ENCODE assay signal across 1 cellular context in the genomic region with DNA sequence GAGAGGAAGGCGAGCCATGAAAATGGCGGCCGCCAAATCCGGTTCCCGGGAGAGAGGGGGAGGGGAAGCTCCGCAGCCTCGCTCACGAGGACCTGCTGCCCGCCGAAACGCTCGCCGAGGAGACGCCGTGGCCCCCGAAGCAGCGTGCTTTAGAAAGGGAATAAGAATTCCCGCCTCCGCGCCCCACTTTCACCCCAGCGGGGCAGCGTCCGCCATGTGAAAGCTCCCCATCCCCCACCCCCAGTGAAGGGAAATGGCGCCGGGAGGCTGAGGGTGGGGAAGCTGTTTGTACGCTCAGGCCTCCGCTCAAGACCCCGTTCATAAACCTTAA.
TF ChIP-seq lines count a peak whose summit lies in the region.

No MANE protein-coding gene starts in this region.

TF ChIP-seq in K562, 482 proteins besides CTCF, POLR2A, EP300 and RAD21 (continued from another document and continues in another):
- TF ChIP-seq, protein P1, sequence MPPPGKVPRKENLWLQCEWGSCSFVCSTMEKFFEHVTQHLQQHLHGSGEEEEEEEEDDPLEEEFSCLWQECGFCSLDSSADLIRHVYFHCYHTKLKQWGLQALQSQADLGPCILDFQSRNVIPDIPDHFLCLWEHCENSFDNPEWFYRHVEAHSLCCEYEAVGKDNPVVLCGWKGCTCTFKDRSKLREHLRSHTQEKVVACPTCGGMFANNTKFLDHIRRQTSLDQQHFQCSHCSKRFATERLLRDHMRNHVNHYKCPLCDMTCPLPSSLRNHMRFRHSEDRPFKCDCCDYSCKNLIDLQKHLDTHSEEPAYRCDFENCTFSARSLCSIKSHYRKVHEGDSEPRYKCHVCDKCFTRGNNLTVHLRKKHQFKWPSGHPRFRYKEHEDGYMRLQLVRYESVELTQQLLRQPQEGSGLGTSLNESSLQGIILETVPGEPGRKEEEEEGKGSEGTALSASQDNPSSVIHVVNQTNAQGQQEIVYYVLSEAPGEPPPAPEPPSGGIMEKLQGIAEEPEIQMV (tag; conservative IDR thresholded peaks at IDR 0.05; ENCODE audit: low read depth), result peak; percentile 65; the same call in 1 of the 2 replicates
- TF ChIP-seq ZNF445 (CRISPR knock-in tag; IDR thresholded peaks at IDR 0.05; ENCODE audit: low read depth) (0 out of 2 replicates have a peak, but pooled peaks have one; percentile 80), CTBP1 (IDR thresholded peaks at IDR 0.05; ENCODE audit: borderline replicate concordance) (no peak), MAFG (tag; conservative IDR thresholded peaks at IDR 0.05) (no peak), HDAC2 (IDR thresholded peaks at IDR 0.05) (0 out of 2 replicates have a peak, but pooled peaks have one; percentile 18), MAZ (CRISPR knock-in tag; conservative IDR thresholded peaks at IDR 0.05 in 1 of 2, IDR thresholded peaks at IDR 0.05 in 1 of 2) (peak in 1 of 2 experiments; percentile 86; a peak in 2 of 4 replicates), NFE2L1 (tag; IDR thresholded peaks at IDR 0.05; ENCODE audit: borderline replicate concordance, low read depth) (no peak), PHTF2 (CRISPR knock-in tag; IDR thresholded peaks at IDR 0.05) (peak; percentile 89; the same call in 1 of the 2 replicates), ZBTB8A (IDR thresholded peaks at IDR 0.05; ENCODE audit: partially characterized antibody) (peak; percentile 14), KHSRP (IDR thresholded peaks at IDR 0.05) (no peak), ZNF830 (CRISPR knock-in tag; IDR thresholded peaks at IDR 0.05) (peak; percentile 76; the same call in 1 of the 2 replicates), GTF2E2 (tag; IDR thresholded peaks at IDR 0.05) (no peak; the same call in 1 of the 2 replicates), KDM4B (IDR thresholded peaks at IDR 0.05; ENCODE audit: borderline replicate concordance in 2 of 2, low read depth in 1 of 2) (0 out of 4 replicates have a peak, but pooled peaks of 1 of the 2 experiments have one; percentile 44), NCOA4 (IDR thresholded peaks at IDR 0.05; ENCODE audit: partially characterized antibody) (no peak), SMARCE1 (IDR thresholded peaks at IDR 0.05) (no peak), L3MBTL2 (IDR thresholded peaks at IDR 0.05) (no peak), NONO (IDR thresholded peaks at IDR 0.05; ENCODE audit: low read depth in 2 of 2, low read length in 1 of 2) (0 out of 4 replicates have a peak, but pooled peaks of 1 of the 2 experiments have one; percentile 11), SRSF9 (IDR thresholded peaks at IDR 0.05; ENCODE audit: borderline replicate concordance, low read depth, low read length) (no peak), TAF7 (tag; IDR thresholded peaks at IDR 0.05) (no peak), SIRT6 (IDR thresholded peaks at IDR 0.05; ENCODE audit: low read depth, low read length) (peak; percentile 95), ZBED1 (IDR thresholded peaks at IDR 0.05) (no peak), ZNF583 (CRISPR knock-in tag; IDR thresholded peaks at IDR 0.05) (0 out of 2 replicates have a peak, but pooled peaks have one; percentile 9)
- TF ChIP-seq, protein P2, sequence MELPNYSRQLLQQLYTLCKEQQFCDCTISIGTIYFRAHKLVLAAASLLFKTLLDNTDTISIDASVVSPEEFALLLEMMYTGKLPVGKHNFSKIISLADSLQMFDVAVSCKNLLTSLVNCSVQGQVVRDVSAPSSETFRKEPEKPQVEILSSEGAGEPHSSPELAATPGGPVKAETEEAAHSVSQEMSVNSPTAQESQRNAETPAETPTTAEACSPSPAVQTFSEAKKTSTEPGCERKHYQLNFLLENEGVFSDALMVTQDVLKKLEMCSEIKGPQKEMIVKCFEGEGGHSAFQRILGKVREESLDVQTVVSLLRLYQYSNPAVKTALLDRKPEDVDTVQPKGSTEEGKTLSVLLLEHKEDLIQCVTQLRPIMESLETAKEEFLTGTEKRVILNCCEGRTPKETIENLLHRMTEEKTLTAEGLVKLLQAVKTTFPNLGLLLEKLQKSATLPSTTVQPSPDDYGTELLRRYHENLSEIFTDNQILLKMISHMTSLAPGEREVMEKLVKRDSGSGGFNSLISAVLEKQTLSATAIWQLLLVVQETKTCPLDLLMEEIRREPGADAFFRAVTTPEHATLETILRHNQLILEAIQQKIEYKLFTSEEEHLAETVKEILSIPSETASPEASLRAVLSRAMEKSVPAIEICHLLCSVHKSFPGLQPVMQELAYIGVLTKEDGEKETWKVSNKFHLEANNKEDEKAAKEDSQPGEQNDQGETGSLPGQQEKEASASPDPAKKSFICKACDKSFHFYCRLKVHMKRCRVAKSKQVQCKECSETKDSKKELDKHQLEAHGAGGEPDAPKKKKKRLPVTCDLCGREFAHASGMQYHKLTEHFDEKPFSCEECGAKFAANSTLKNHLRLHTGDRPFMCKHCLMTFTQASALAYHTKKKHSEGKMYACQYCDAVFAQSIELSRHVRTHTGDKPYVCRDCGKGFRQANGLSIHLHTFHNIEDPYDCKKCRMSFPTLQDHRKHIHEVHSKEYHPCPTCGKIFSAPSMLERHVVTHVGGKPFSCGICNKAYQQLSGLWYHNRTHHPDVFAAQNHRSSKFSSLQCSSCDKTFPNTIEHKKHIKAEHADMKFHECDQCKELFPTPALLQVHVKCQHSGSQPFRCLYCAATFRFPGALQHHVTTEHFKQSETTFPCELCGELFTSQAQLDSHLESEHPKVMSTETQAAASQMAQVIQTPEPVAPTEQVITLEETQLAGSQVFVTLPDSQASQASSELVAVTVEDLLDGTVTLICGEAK (IDR thresholded peaks at IDR 0.05), result no peak
- TF ChIP-seq, protein P2 (CRISPR knock-in tag; IDR thresholded peaks at IDR 0.05), result peak; percentile 25; the same call in 1 of the 2 replicates
- TF ChIP-seq, protein P3, sequence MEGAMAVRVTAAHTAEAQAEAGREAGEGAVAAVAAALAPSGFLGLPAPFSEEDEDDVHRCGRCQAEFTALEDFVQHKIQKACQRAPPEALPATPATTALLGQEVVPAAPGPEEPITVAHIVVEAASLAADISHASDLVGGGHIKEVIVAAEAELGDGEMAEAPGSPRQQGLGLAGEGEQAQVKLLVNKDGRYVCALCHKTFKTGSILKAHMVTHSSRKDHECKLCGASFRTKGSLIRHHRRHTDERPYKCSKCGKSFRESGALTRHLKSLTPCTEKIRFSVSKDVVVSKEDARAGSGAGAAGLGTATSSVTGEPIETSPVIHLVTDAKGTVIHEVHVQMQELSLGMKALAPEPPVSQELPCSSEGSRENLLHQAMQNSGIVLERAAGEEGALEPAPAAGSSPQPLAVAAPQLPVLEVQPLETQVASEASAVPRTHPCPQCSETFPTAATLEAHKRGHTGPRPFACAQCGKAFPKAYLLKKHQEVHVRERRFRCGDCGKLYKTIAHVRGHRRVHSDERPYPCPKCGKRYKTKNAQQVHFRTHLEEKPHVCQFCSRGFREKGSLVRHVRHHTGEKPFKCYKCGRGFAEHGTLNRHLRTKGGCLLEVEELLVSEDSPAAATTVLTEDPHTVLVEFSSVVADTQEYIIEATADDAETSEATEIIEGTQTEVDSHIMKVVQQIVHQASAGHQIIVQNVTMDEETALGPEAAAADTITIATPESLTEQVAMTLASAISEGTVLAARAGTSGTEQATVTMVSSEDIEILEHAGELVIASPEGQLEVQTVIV (CRISPR knock-in tag; IDR thresholded peaks at IDR 0.05; ENCODE audit: borderline replicate concordance), result peak; percentile 57; the same call in 1 of the 2 replicates
- TF ChIP-seq, protein P4, sequence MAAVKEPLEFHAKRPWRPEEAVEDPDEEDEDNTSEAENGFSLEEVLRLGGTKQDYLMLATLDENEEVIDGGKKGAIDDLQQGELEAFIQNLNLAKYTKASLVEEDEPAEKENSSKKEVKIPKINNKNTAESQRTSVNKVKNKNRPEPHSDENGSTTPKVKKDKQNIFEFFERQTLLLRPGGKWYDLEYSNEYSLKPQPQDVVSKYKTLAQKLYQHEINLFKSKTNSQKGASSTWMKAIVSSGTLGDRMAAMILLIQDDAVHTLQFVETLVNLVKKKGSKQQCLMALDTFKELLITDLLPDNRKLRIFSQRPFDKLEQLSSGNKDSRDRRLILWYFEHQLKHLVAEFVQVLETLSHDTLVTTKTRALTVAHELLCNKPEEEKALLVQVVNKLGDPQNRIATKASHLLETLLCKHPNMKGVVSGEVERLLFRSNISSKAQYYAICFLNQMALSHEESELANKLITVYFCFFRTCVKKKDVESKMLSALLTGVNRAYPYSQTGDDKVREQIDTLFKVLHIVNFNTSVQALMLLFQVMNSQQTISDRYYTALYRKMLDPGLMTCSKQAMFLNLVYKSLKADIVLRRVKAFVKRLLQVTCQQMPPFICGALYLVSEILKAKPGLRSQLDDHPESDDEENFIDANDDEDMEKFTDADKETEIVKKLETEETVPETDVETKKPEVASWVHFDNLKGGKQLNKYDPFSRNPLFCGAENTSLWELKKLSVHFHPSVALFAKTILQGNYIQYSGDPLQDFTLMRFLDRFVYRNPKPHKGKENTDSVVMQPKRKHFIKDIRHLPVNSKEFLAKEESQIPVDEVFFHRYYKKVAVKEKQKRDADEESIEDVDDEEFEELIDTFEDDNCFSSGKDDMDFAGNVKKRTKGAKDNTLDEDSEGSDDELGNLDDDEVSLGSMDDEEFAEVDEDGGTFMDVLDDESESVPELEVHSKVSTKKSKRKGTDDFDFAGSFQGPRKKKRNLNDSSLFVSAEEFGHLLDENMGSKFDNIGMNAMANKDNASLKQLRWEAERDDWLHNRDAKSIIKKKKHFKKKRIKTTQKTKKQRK (IDR thresholded peaks at IDR 0.05; ENCODE audit: borderline replicate concordance, low read depth, low read length), result no peak
- TF ChIP-seq, protein P5, sequence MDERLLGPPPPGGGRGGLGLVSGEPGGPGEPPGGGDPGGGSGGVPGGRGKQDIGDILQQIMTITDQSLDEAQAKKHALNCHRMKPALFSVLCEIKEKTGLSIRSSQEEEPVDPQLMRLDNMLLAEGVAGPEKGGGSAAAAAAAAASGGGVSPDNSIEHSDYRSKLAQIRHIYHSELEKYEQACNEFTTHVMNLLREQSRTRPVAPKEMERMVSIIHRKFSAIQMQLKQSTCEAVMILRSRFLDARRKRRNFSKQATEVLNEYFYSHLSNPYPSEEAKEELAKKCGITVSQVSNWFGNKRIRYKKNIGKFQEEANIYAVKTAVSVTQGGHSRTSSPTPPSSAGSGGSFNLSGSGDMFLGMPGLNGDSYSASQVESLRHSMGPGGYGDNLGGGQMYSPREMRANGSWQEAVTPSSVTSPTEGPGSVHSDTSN (CRISPR knock-in tag; IDR thresholded peaks at IDR 0.05; ENCODE audit: low read depth), result no peak
- TF ChIP-seq, protein P5 (tag; conservative IDR thresholded peaks at IDR 0.05; ENCODE audit: low read depth), result no peak
- TF ChIP-seq, protein P6, sequence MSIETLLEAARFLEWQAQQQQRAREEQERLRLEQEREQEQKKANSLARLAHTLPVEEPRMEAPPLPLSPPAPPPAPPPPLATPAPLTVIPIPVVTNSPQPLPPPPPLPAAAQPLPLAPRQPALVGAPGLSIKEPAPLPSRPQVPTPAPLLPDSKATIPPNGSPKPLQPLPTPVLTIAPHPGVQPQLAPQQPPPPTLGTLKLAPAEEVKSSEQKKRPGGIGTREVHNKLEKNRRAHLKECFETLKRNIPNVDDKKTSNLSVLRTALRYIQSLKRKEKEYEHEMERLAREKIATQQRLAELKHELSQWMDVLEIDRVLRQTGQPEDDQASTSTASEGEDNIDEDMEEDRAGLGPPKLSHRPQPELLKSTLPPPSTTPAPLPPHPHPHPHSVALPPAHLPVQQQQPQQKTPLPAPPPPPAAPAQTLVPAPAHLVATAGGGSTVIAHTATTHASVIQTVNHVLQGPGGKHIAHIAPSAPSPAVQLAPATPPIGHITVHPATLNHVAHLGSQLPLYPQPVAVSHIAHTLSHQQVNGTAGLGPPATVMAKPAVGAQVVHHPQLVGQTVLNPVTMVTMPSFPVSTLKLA (conservative IDR thresholded peaks at IDR 0.05), result peak; percentile 61 to 62
- TF ChIP-seq, protein P7, sequence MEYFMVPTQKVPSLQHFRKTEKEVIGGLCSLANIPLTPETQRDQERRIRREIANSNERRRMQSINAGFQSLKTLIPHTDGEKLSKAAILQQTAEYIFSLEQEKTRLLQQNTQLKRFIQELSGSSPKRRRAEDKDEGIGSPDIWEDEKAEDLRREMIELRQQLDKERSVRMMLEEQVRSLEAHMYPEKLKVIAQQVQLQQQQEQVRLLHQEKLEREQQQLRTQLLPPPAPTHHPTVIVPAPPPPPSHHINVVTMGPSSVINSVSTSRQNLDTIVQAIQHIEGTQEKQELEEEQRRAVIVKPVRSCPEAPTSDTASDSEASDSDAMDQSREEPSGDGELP (CRISPR knock-in tag; IDR thresholded peaks at IDR 0.05; ENCODE audit: borderline replicate concordance), result 0 out of 2 replicates have a peak, but pooled peaks have one; percentile 53
- TF ChIP-seq, protein P8, sequence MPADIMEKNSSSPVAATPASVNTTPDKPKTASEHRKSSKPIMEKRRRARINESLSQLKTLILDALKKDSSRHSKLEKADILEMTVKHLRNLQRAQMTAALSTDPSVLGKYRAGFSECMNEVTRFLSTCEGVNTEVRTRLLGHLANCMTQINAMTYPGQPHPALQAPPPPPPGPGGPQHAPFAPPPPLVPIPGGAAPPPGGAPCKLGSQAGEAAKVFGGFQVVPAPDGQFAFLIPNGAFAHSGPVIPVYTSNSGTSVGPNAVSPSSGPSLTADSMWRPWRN (IDR thresholded peaks at IDR 0.05; ENCODE audit: low read depth), result no peak
